Comparison of ENCODE assay signal across 26 cellular contexts in the genomic region with DNA sequence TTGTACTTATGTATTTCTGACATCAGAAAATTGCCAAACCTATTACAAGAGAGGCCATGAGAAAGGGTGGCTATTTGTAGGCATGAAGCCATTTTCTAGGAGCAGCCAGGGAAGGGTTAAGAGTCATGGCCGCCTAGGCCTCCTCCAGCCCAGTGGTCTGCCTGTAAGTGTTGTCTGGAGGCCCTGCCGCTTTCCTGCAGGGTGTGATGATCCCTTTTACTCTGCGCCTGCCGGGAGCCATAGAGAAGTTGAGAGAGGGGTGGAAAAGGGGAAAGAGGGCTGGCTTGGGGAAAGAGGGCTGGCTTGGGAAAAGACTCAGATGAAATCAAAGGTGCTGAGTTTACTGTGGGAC. TPM values are rescaled to one million over a fixed set of nuclear protein-coding genes. Genes with fewer than 3 reads are reported as not detected.
DNase-seq lines count a peak whose midpoint lies in the region; ATAC-seq, FAIRE-seq and TF ChIP-seq lines count a peak whose summit lies in the region.
"Had no signal": no experiment of that assay in that cellular context is flagged by ENCODE, and none has a peak within 500 bp of the region (broad histone marks: within the 10 kb centered on the region; RNA-seq: fewer than 3 reads in every experiment).

No MANE protein-coding gene starts in this region.

- H3K9ac ChIP-seq in mammary epithelial cell (ENCODE audit: insufficient read depth, low read length) (no peak overlapping the region), HepG2 (ENCODE audit: insufficient read depth, low read depth, low read length) (peak overlapping the region; percentile 60)

- H3K4me3 Mint-ChIP-seq in MCF 10A (ENCODE audit: unreplicated experiment) = no peak overlapping the region
- no peak overlapping the region for H3K4me3 Mint-ChIP-seq in activated CD4-positive, alpha-beta T cell treated with anti-CD3 and anti-CD28 coated beads, Interleukin-2, amount 10 ng/mL, durations not matched to agents 24 days and 14 days

- peak in 1 of 2 experiments; percentile 8; a peak in 1 of 4 replicates for TF ChIP-seq POLR2A in HepG2 (IDR thresholded peaks at IDR 0.05; ENCODE audit: insufficient read depth in 1 of 2, low read depth in 2 of 2, low read length in 2 of 2)

- H3K36me3 ChIP-seq in mammary epithelial cell (ENCODE audit: insufficient read depth, low read length) (no peaks in the 10 kb centered on the region), SJCRH30 (no peaks in the 10 kb centered on the region), HepG2 (replicated peaks in 1 of 2; ENCODE audit: control insufficient read depth in 1 of 2, insufficient read depth in 2 of 2, low read length in 2 of 2) (no peaks in the 10 kb centered on the region), aorta (ENCODE audit: control insufficient read depth in 1 of 2, insufficient read depth in 2 of 2, low read length in 1 of 2) (no peaks in the 10 kb centered on the region)
- H3K36me3 ChIP-seq: heart left ventricle had no signal

- CTCF ChIA-PET in MCF 10A (lab: Yijun Ruan, JAX) = interaction anchor here (1.1 kb wide), 1 partner anchor 8 kb away, joined by 4 read pairs; no protein-coding TSS in a partner anchor
- CTCF ChIA-PET in mammary epithelial cell (lab: Charles Lee; ENCODE audit: low non-redundant PET) = no interaction called here
- CTCF ChIA-PET in HepG2 (lab: Yijun Ruan, JAX; ENCODE audit: low intra/inter-chr PET ratio, low total read pairs) = interaction anchor here (1.2 to 1.9 kb wide), 2 partner anchors 29 to 167 kb away, joined by 4 to 8 read pairs; a partner anchor contains a TSS

- in situ Hi-C loops in mammary epithelial cell (cut with MboI; ENCODE audit: low sequenced_read_pairs in 2 of 2) = no loop called here
- in situ Hi-C loops in HepG2 (cut with HindIII; ENCODE audit: extremely low pct_ligation_motif_present, low pct_unique_long_range_greater_than_20kb) = no loop called here

- no peak for TF ChIP-seq EP300 in HepG2 (IDR thresholded peaks at IDR 0.05; ENCODE audit: low read depth in 2 of 2, low read length in 2 of 2)
- TF ChIP-seq EP300 in HepG2 (CRISPR knock-in tag; IDR thresholded peaks at IDR 0.05; ENCODE audit: borderline replicate concordance) = no peak

- H4K20me1 ChIP-seq in mammary epithelial cell (ENCODE audit: insufficient read depth, low read length) (no peaks in the 10 kb centered on the region), HepG2 (ENCODE audit: insufficient read depth, low read length) (no peaks in the 10 kb centered on the region)

- peaks cover 20% of the 10 kb centered on the region for H3K4me1 Mint-ChIP-seq in MCF 10A (ENCODE audit: insufficient read depth, unreplicated experiment)
- H3K4me1 Mint-ChIP-seq in activated CD4-positive, alpha-beta T cell treated with anti-CD3 and anti-CD28 coated beads, Interleukin-2, amount 10 ng/mL, durations not matched to agents 24 days and 14 days = peaks cover 11% of the 10 kb centered on the region

- no peak for TF ChIP-seq CTCF in MCF 10A (IDR thresholded peaks at IDR 0.05; ENCODE audit: unreplicated experiment)
- no peak for TF ChIP-seq CTCF in mammary epithelial cell (conservative IDR thresholded peaks at IDR 0.05 in 1 of 2, IDR thresholded peaks at IDR 0.05 in 1 of 2; ENCODE audit: extremely low read depth in 1 of 2, insufficient read depth in 1 of 2, low read depth in 1 of 2, low read length in 2 of 2)
- TF ChIP-seq CTCF in HepG2 (CRISPR knock-in tag; IDR thresholded peaks at IDR 0.05) = no peak

- no peaks in the 10 kb centered on the region for H3K9me3 Mint-ChIP-seq in MCF 10A (ENCODE audit: unreplicated experiment)
- H3K9me3 Mint-ChIP-seq in activated CD4-positive, alpha-beta T cell treated with anti-CD3 and anti-CD28 coated beads, Interleukin-2, amount 10 ng/mL, durations not matched to agents 24 days and 14 days = no peaks in the 10 kb centered on the region
- H3K9me3 Mint-ChIP-seq: activated naive CD4-positive, alpha-beta T cell treated with anti-CD3 and anti-CD28 coated beads, Interleukin-2, amount 50 U/mL, for 24 hours; effector memory CD8-positive, alpha-beta T cell had no signal

- H3K27ac Mint-ChIP-seq in MCF 10A (ENCODE audit: low read depth, unreplicated experiment) = peak overlapping the region; percentile 71
- no peak overlapping the region for H3K27ac Mint-ChIP-seq in activated CD4-positive, alpha-beta T cell treated with anti-CD3 and anti-CD28 coated beads, Interleukin-2, amount 10 ng/mL, durations not matched to agents 24 days and 14 days
- H3K27ac Mint-ChIP-seq: activated naive CD4-positive, alpha-beta T cell treated with anti-CD3 and anti-CD28 coated beads, Interleukin-2, amount 50 U/mL, for 24 hours; naive thymus-derived CD4-positive, alpha-beta T cell had no signal

- H3K79me2 ChIP-seq in mammary epithelial cell (ENCODE audit: insufficient read depth, low read length) = no peaks in the 10 kb centered on the region
- no peaks in the 10 kb centered on the region for H3K79me2 ChIP-seq in HepG2 (ENCODE audit: insufficient read depth, low read length)

- dilution Hi-C loops in mammary epithelial cell (cut with HindIII; ENCODE audit: low sequenced_read_pairs) = no loop called here

- peaks cover 6% of the 10 kb centered on the region for H3K36me3 Mint-ChIP-seq in MCF 10A (ENCODE audit: insufficient read depth, unreplicated experiment)
- H3K36me3 Mint-ChIP-seq in activated CD4-positive, alpha-beta T cell treated with anti-CD3 and anti-CD28 coated beads, Interleukin-2, amount 10 ng/mL, durations not matched to agents 24 days and 14 days (ENCODE audit: low read depth) = no peaks in the 10 kb centered on the region
- H3K36me3 Mint-ChIP-seq: activated naive CD4-positive, alpha-beta T cell treated with anti-CD3 and anti-CD28 coated beads, Interleukin-2, amount 50 U/mL, for 24 hours; naive thymus-derived CD4-positive, alpha-beta T cell had no signal

- H3K27ac ChIP-seq in mammary epithelial cell (ENCODE audit: insufficient read depth, low read depth, low read length) (no peak overlapping the region), SJCRH30 (no peak overlapping the region), HepG2 (ENCODE audit: extremely low read length, insufficient read depth, low read length) (peak overlapping the region; percentile 82), aorta (ENCODE audit: low read depth in 1 of 2, low read length in 2 of 2) (no peak overlapping the region)
- H3K27ac ChIP-seq: C4-2B, heart left ventricle had no signal

- H3K27me3 Mint-ChIP-seq in MCF 10A (ENCODE audit: insufficient read depth, unreplicated experiment) = no peaks in the 10 kb centered on the region
- peaks cover 6% of the 10 kb centered on the region for H3K27me3 Mint-ChIP-seq in activated CD4-positive, alpha-beta T cell treated with anti-CD3 and anti-CD28 coated beads, Interleukin-2, amount 10 ng/mL, durations not matched to agents 24 days and 14 days
- H3K27me3 Mint-ChIP-seq: activated naive CD4-positive, alpha-beta T cell treated with anti-CD3 and anti-CD28 coated beads, Interleukin-2, amount 50 U/mL, for 24 hours; effector memory CD8-positive, alpha-beta T cell had no signal

- H3K27me3 ChIP-seq in mammary epithelial cell (ENCODE audit: insufficient read depth, low read length) = peaks cover 4% of the 10 kb centered on the region
- H3K27me3 ChIP-seq in SJCRH30 = no peaks in the 10 kb centered on the region
- no peaks in the 10 kb centered on the region for H3K27me3 ChIP-seq in HepG2 (ENCODE audit: control insufficient read depth in 1 of 2, insufficient read depth in 2 of 2, low read length in 2 of 2)
- no peaks in the 10 kb centered on the region for H3K27me3 ChIP-seq in aorta (ENCODE audit: control insufficient read depth in 1 of 2, insufficient read depth in 2 of 2, low read length in 1 of 2)
- H3K27me3 ChIP-seq: heart left ventricle had no signal

- DNase-seq in MCF 10A (ENCODE audit: unreplicated experiment) (no peak), mammary epithelial cell (no peak), SJCRH30 (peak; percentile 34 to 57), HepG2 (ENCODE audit: low spot score) (peak; percentile 20), aorta (no peak), GDM1 (lab: John Stamatoyannopoulos, UW) (no peak)
- DNase-seq in activated CD4-positive, alpha-beta T cell treated with anti-CD3 and anti-CD28 coated beads, Interleukin-2, amount 10 ng/mL, durations not matched to agents 24 days and 14 days = no peak
- DNase-seq: activated CD4-positive, alpha-beta T cell treated with anti-CD3 and anti-CD28 coated beads, Interleukin-2, amount 50 U/mL, for 1 hour; DMS 273 treated with DMSO at 0.1 percent for 48 hours; effector memory CD8-positive, alpha-beta T cell; GF-D8; HCEC 1CT; heart left ventricle; IMR-90; naive thymus-derived CD4-positive, alpha-beta T cell; NCI-H187; NCI-H2227 treated with DMSO at 0.1 percent for 48 hours; stimulated activated CD4-positive, alpha-beta T cell treated with anti-CD3 and anti-CD28 coated beads, Interleukin-4, amount 100 ng/mL, for 24 hours had no signal

- POLR2A ChIA-PET in MCF 10A (lab: Yijun Ruan, JAX) = no interaction called here
- POLR2A ChIA-PET in HepG2 (lab: Yijun Ruan, JAX) = no interaction called here

- peak; percentile 71 for ATAC-seq in HepG2
- peak; percentile 30 for ATAC-seq in aorta (ENCODE audit: low FRiP score)
- no peak for ATAC-seq in HG02840 (IDR thresholded peaks at IDR 0.05; ENCODE audit: low FRiP score, unreplicated experiment)

- no TSS peak for BruUV-seq in MCF 10A (replicated peaks; lab: Mats Ljungman, UMichigan)
- no TSS peak for BruUV-seq in mammary epithelial cell (replicated peaks; lab: Mats Ljungman, UMichigan)
- BruUV-seq in HepG2 (replicated peaks; lab: Mats Ljungman, UMichigan) = no TSS peak

- no peak for TF ChIP-seq RAD21 in HepG2 (CRISPR knock-in tag; IDR thresholded peaks at IDR 0.05)

- no peak overlapping the region for H3K4me3 ChIP-seq in mammary epithelial cell (replicated peaks in 1 of 3; ENCODE audit: insufficient read depth in 1 of 3, low read depth in 2 of 3, low read length in 3 of 3)
- H3K4me3 ChIP-seq in SJCRH30 = peak overlapping the region; percentile 24
- peak overlapping the region; percentile 44 to 55 (median 54) for H3K4me3 ChIP-seq in HepG2 (replicated peaks in 1 of 3; ENCODE audit: insufficient read depth in 1 of 3, low read depth in 2 of 3, low read length in 3 of 3)
- H3K4me3 ChIP-seq in aorta (ENCODE audit: low read length in 2 of 2) = no peak overlapping the region
- H3K4me3 ChIP-seq: lung had no signal

- H3K4me1 ChIP-seq in mammary epithelial cell (ENCODE audit: insufficient read depth, low read length) (peaks cover 17% of the 10 kb centered on the region), SJCRH30 (peaks cover 7% of the 10 kb centered on the region; the same call in 1 of the 2 replicates), HepG2 (ENCODE audit: insufficient read depth, low read length) (peaks cover 34% of the 10 kb centered on the region), aorta (ENCODE audit: control insufficient read depth in 1 of 2, insufficient read depth in 2 of 2, low read length in 2 of 2) (no peaks in the 10 kb centered on the region)

- H3K9me3 ChIP-seq in mammary epithelial cell (replicated peaks; ENCODE audit: insufficient read depth, low read length) (no peaks in the 10 kb centered on the region), SJCRH30 (replicated peaks) (no peaks in the 10 kb centered on the region), HepG2 (ENCODE audit: low read length) (no peaks in the 10 kb centered on the region), aorta (ENCODE audit: control insufficient read depth, low read length) (no peaks in the 10 kb centered on the region)
- H3K9me3 ChIP-seq: heart left ventricle had no signal

- H2AFZ ChIP-seq in mammary epithelial cell (ENCODE audit: low read depth, low read length) (no peak overlapping the region), HepG2 (ENCODE audit: low read length) (no peak overlapping the region)

- WGBS in mammary epithelial cell (ENCODE audit: low coverage, missing lambda C conversion rate) = 78% methylated on average over 4 of the region's 4 CpGs
- WGBS in HepG2 (ENCODE audit: low lambda C conversion rate) = 4% methylated on average over 4 of the region's 4 CpGs
- WGBS in aorta, 2 donors = 58 to 63% methylated on average over 4 of the region's 4 CpGs

- intact Hi-C loops in MCF 10A (cut with micrococcal nuclease) = loop anchor here (1.0 kb wide), 3 partner anchors 29 to 69 kb away; a partner anchor contains a TSS
- intact Hi-C loops in mammary epithelial cell (cut with micrococcal nuclease) = loop anchor here (1.0 kb wide), 3 partner anchors 63 to 167 kb away; no protein-coding TSS in a partner anchor
- intact Hi-C loops in HepG2 (cut with micrococcal nuclease; ENCODE audit: unreplicated experiment) = loop anchor here (1.0 to 2.0 kb wide), 4 partner anchors 11 to 70 kb away; no protein-coding TSS in a partner anchor
- intact Hi-C loops in aorta (cut with DNase I) = loop anchor here in 1 of 2 donors (2.0 to 5.0 kb wide), 2 partner anchors 28 to 69 kb away; no protein-coding TSS in a partner anchor
- intact Hi-C loops in activated CD4-positive, alpha-beta T cell treated with anti-CD3 and anti-CD28 coated beads, Interleukin-2, amount 10 ng/mL, durations not matched to agents 24 days and 14 days (cut with micrococcal nuclease) = loop anchor here (1.0 kb wide), 4 partner anchors 8 to 69 kb away; a partner anchor contains a TSS

- no peak for FAIRE-seq in HepG2 (lab: Jason Lieb, UNC)
- FAIRE-seq: A204.1, islet of Langerhans, small intestine, urothelium cell line had no signal

- H3K4me2 ChIP-seq in mammary epithelial cell (ENCODE audit: insufficient read depth, low read depth, low read length) = no peak overlapping the region
- H3K4me2 ChIP-seq in HepG2 (ENCODE audit: low read depth, low read length) = peak overlapping the region; percentile 87

RNA-seq across cellular contexts. Expression of a gene that starts 29.1 kb away (rescaled TPM):
- 9.9 and 10.6 TPM in 2 replicates for total RNA-seq in MCF 10A (2022)
- total RNA-seq in mammary epithelial cell = 1 to 10 TPM; 2.7 to 5.6 TPM
- 4.5 TPM for polyA plus RNA-seq in mammary epithelial cell
- polyA minus RNA-seq in mammary epithelial cell = 6.4 TPM
- 10.9 and 11.5 TPM in 2 replicates for total RNA-seq in SJCRH30 (2014; rRNA removed; shearing (Covaris generic))
- total RNA-seq in HepG2 (2016; rRNA removed; fragmentation: Illumina TruSeq; extraction: Trizol) = 14.0 and 14.2 TPM in 2 replicates
- 9.3 and 12.2 TPM in 2 replicates for total RNA-seq in HepG2 (2016; cell fraction: cytosol; rRNA removed; fragmentation: Illumina TruSeq; extraction: Trizol; ENCODE audit: low read depth)
- total RNA-seq in HepG2 (2016; cell fraction: insoluble cytoplasmic fraction; rRNA removed; fragmentation: Illumina TruSeq; extraction: Trizol) = 13.2 and 17.0 TPM in 2 replicates
- total RNA-seq in HepG2 (2016; cell fraction: membrane; rRNA removed; fragmentation: Illumina TruSeq; extraction: Trizol) = 20.0 and 22.1 TPM in 2 replicates
- total RNA-seq in HepG2 (2016; cell fraction: nucleus; rRNA removed; fragmentation: Illumina TruSeq; extraction: Trizol) = 12.3 and 13.2 TPM in 2 replicates
- 12.0 and 13.4 TPM in 2 replicates for polyA plus RNA-seq in HepG2 (2011; rRNA removed)
- 6.5 and 11.1 TPM in 2 replicates for polyA plus RNA-seq in HepG2 (2011; cell fraction: cytosol; rRNA removed)
- 7.0 and 14.1 TPM in 2 replicates for polyA plus RNA-seq in HepG2 (2011; cell fraction: nucleus; rRNA removed)
- polyA plus RNA-seq in HepG2 (2012) = 10.7 and 12.1 TPM in 2 replicates
- 10.5 and 12.2 TPM in 2 replicates for polyA plus RNA-seq in HepG2 (2016; cell fraction: cytosol; fragmentation: Illumina TruSeq; extraction: Trizol; ENCODE audit: low read depth)
- 19.5 and 23.9 TPM in 2 replicates for polyA plus RNA-seq in HepG2 (2016; cell fraction: insoluble cytoplasmic fraction; fragmentation: Illumina TruSeq; extraction: Trizol; ENCODE audit: low read depth)
- polyA plus RNA-seq in HepG2 (2016; cell fraction: membrane; fragmentation: Illumina TruSeq; extraction: Trizol; ENCODE audit: low read depth) = 17.5 and 18.4 TPM in 2 replicates
- 23.8 and 26.9 TPM in 2 replicates for polyA plus RNA-seq in HepG2 (2016; cell fraction: nucleus; fragmentation: Illumina TruSeq; extraction: Trizol; ENCODE audit: insufficient read depth, low read depth)
- 3.9 and 8.0 TPM in 2 replicates for polyA minus RNA-seq in HepG2 (2011; rRNA and poly(A)+ RNA removed; ENCODE audit: low replicate concordance)
- polyA minus RNA-seq in HepG2 (2011; cell fraction: cytosol; rRNA and poly(A)+ RNA removed) = 4.9 and 5.9 TPM in 2 replicates
- 7.3 and 17.8 TPM in 2 replicates for polyA minus RNA-seq in HepG2 (2011; cell fraction: nucleus; rRNA and poly(A)+ RNA removed)
- 10 to 100 TPM in 1 of 2 donors, 1 to 10 TPM in 1; 7.9 to 12.8 TPM for total RNA-seq in aorta
- polyA plus RNA-seq in aorta = 10 to 100 TPM in 1 of 2 donors, 1 to 10 TPM in 1; 5.9 to 16.5 TPM
- 5.8 and 6.3 TPM in 2 replicates for total RNA-seq in activated CD4-positive, alpha-beta T cell treated with anti-CD3 and anti-CD28 coated beads, Interleukin-2, amount 10 ng/mL, durations not matched to agents 24 days and 14 days

RNA-seq across cellular contexts. Expression of a gene that starts 29.2 kb away (rescaled TPM):
- total RNA-seq in MCF 10A (2022) (52.2 and 62.2 TPM in 2 replicates), mammary epithelial cell (10 to 100 TPM; 43.2 to 44.9 TPM), HepG2 (2016; rRNA removed; fragmentation: Illumina TruSeq; extraction: Trizol) (153 and 229 TPM in 2 replicates), aorta (10 to 100 TPM; 49.0 to 49.9 TPM)
- polyA plus RNA-seq in mammary epithelial cell (53.1 TPM), HepG2 (2011; rRNA removed) (97.1 and 108 TPM in 2 replicates), aorta (10 to 100 TPM; 68.4 to 72.7 TPM)
- 15.9 TPM for polyA minus RNA-seq in mammary epithelial cell
- total RNA-seq in SJCRH30 (2014; rRNA removed; shearing (Covaris generic)) = 60.4 and 63.7 TPM in 2 replicates
- total RNA-seq in HepG2 (2016; cell fraction: cytosol; rRNA removed; fragmentation: Illumina TruSeq; extraction: Trizol; ENCODE audit: low read depth) = 14.8 and 15.6 TPM in 2 replicates
- total RNA-seq in HepG2 (2016; cell fraction: insoluble cytoplasmic fraction; rRNA removed; fragmentation: Illumina TruSeq; extraction: Trizol) = 155 and 245 TPM in 2 replicates
- 30.6 and 31.8 TPM in 2 replicates for total RNA-seq in HepG2 (2016; cell fraction: membrane; rRNA removed; fragmentation: Illumina TruSeq; extraction: Trizol)
- total RNA-seq in HepG2 (2016; cell fraction: nucleus; rRNA removed; fragmentation: Illumina TruSeq; extraction: Trizol) = 63.1 and 66.4 TPM in 2 replicates
- polyA plus RNA-seq in HepG2 (2011; cell fraction: cytosol; rRNA removed) = 68.4 and 102 TPM in 2 replicates
- 28.4 and 37.7 TPM in 2 replicates for polyA plus RNA-seq in HepG2 (2011; cell fraction: nucleus; rRNA removed)
- polyA plus RNA-seq in HepG2 (2012) = 113 and 146 TPM in 2 replicates
- 11.6 and 12.1 TPM in 2 replicates for polyA plus RNA-seq in HepG2 (2016; cell fraction: cytosol; fragmentation: Illumina TruSeq; extraction: Trizol; ENCODE audit: low read depth)
- 209 and 226 TPM in 2 replicates for polyA plus RNA-seq in HepG2 (2016; cell fraction: insoluble cytoplasmic fraction; fragmentation: Illumina TruSeq; extraction: Trizol; ENCODE audit: low read depth)
- polyA plus RNA-seq in HepG2 (2016; cell fraction: membrane; fragmentation: Illumina TruSeq; extraction: Trizol; ENCODE audit: low read depth) = 23.0 and 24.8 TPM in 2 replicates
- 66.3 and 77.5 TPM in 2 replicates for polyA plus RNA-seq in HepG2 (2016; cell fraction: nucleus; fragmentation: Illumina TruSeq; extraction: Trizol; ENCODE audit: insufficient read depth, low read depth)
- 76.8 and 97.2 TPM in 2 replicates for polyA minus RNA-seq in HepG2 (2011; rRNA and poly(A)+ RNA removed; ENCODE audit: low replicate concordance)
- 47.7 and 50.9 TPM in 2 replicates for polyA minus RNA-seq in HepG2 (2011; cell fraction: cytosol; rRNA and poly(A)+ RNA removed)
- polyA minus RNA-seq in HepG2 (2011; cell fraction: nucleus; rRNA and poly(A)+ RNA removed) = 91.3 and 98.1 TPM in 2 replicates
- 68.0 and 69.3 TPM in 2 replicates for total RNA-seq in activated CD4-positive, alpha-beta T cell treated with anti-CD3 and anti-CD28 coated beads, Interleukin-2, amount 10 ng/mL, durations not matched to agents 24 days and 14 days

Comparison
In these comparisons a context has a peak if more than half of its experiments do, and no peak if none do; other contexts are left out.
1. DNase-seq: peak in SJCRH30 (2 of 2) and HepG2 (single experiment); none in MCF 10A (single experiment), mammary epithelial cell (single experiment), aorta (0 of 2), activated CD4-positive, alpha-beta T cell treated with anti-CD3 and anti-CD28 coated beads, Interleukin-2, amount 10 ng/mL, durations not matched to agents 24 days and 14 days (single experiment) and GDM1 (single experiment).
2. H3K4me3 ChIP-seq: peak in SJCRH30 (single experiment) and HepG2 (3 of 3); none in mammary epithelial cell (0 of 3) and aorta (0 of 2).